1 cellular context compared by ENCODE assay signal in the genomic region with DNA sequence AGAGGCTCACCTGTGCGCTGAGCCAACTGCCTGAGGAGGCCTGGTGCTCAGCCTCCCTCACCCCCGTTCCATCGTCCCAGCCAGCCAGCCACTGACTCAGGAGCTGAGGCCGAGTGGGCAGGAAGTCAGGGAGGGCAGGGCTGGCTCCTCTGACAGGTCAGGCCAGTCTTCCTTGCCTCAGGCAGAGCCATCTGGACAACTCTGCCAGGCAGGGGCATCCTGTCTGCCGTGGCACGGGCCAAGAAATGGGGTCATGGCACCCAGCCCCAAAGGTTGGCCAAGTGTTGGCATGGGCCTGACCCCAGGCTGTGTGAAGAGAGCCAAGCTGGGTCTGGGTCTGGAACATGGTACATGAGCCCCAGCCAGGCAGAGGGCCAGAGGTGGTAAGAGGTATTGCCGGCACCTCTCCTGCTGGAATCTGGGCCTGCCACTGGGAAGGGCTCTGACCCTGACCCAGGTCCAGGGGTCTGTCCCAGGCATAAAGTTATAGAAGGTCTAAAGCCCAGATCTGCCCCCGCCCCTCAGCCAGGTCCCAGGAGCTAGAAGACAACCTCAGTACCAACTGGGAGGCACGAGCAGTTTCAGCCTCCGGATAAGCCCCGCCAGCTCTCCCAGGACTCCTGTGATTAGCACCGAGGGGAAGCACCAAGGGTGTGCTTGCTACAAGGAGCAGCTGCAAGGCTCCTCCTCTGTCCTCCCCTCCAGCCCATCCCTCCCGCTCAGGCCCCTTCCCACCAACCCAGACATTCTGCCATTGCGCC.
TF ChIP-seq lines count a peak whose summit lies in the region.

No MANE protein-coding gene starts in this region.

TF ChIP-seq in GM23338, 12 proteins besides CTCF, POLR2A, EP300 and RAD21:
- TF ChIP-seq, protein P1, sequence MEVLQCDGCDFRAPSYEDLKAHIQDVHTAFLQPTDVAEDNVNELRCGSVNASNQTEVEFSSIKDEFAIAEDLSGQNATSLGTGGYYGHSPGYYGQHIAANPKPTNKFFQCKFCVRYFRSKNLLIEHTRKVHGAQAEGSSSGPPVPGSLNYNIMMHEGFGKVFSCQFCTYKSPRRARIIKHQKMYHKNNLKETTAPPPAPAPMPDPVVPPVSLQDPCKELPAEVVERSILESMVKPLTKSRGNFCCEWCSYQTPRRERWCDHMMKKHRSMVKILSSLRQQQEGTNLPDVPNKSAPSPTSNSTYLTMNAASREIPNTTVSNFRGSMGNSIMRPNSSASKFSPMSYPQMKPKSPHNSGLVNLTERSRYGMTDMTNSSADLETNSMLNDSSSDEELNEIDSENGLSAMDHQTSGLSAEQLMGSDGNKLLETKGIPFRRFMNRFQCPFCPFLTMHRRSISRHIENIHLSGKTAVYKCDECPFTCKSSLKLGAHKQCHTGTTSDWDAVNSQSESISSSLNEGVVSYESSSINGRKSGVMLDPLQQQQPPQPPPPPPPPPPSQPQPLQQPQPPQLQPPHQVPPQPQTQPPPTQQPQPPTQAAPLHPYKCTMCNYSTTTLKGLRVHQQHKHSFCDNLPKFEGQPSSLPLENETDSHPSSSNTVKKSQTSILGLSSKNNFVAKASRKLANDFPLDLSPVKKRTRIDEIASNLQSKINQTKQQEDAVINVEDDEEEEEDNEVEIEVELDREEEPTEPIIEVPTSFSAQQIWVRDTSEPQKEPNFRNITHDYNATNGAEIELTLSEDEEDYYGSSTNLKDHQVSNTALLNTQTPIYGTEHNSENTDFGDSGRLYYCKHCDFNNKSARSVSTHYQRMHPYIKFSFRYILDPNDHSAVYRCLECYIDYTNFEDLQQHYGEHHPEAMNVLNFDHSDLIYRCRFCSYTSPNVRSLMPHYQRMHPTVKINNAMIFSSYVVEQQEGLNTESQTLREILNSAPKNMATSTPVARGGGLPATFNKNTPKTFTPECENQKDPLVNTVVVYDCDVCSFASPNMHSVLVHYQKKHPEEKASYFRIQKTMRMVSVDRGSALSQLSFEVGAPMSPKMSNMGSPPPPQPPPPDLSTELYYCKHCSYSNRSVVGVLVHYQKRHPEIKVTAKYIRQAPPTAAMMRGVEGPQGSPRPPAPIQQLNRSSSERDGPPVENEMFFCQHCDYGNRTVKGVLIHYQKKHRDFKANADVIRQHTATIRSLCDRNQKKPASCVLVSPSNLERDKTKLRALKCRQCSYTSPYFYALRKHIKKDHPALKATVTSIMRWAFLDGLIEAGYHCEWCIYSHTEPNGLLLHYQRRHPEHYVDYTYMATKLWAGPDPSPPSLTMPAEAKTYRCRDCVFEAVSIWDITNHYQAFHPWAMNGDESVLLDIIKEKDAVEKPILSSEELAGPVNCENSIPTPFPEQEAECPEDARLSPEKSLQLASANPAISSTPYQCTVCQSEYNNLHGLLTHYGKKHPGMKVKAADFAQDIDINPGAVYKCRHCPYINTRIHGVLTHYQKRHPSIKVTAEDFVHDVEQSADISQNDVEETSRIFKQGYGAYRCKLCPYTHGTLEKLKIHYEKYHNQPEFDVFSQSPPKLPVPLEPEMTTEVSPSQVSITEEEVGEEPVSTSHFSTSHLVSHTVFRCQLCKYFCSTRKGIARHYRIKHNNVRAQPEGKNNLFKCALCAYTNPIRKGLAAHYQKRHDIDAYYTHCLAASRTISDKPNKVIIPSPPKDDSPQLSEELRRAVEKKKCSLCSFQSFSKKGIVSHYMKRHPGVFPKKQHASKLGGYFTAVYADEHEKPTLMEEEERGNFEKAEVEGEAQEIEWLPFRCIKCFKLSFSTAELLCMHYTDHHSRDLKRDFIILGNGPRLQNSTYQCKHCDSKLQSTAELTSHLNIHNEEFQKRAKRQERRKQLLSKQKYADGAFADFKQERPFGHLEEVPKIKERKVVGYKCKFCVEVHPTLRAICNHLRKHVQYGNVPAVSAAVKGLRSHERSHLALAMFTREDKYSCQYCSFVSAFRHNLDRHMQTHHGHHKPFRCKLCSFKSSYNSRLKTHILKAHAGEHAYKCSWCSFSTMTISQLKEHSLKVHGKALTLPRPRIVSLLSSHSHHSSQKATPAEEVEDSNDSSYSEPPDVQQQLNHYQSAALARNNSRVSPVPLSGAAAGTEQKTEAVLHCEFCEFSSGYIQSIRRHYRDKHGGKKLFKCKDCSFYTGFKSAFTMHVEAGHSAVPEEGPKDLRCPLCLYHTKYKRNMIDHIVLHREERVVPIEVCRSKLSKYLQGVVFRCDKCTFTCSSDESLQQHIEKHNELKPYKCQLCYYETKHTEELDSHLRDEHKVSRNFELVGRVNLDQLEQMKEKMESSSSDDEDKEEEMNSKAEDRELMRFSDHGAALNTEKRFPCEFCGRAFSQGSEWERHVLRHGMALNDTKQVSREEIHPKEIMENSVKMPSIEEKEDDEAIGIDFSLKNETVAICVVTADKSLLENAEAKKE (CRISPR knock-in tag; IDR thresholded peaks at IDR 0.05), result no peak
- TF ChIP-seq JUNB (IDR thresholded peaks at IDR 0.05; ENCODE audit: unreplicated experiment), result no peak
- TF ChIP-seq EZH2phosphoT487 (IDR thresholded peaks at IDR 0.05; ENCODE audit: unreplicated experiment), result no peak
- TF ChIP-seq, protein P2, sequence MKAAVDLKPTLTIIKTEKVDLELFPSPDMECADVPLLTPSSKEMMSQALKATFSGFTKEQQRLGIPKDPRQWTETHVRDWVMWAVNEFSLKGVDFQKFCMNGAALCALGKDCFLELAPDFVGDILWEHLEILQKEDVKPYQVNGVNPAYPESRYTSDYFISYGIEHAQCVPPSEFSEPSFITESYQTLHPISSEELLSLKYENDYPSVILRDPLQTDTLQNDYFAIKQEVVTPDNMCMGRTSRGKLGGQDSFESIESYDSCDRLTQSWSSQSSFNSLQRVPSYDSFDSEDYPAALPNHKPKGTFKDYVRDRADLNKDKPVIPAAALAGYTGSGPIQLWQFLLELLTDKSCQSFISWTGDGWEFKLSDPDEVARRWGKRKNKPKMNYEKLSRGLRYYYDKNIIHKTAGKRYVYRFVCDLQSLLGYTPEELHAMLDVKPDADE (IDR thresholded peaks at IDR 0.05), result no peak
- no peak for TF ChIP-seq POLR2AphosphoS5 (IDR thresholded peaks at IDR 0.05; ENCODE audit: low read depth)
- no peak for TF ChIP-seq NANOG (IDR thresholded peaks at IDR 0.05; ENCODE audit: borderline replicate concordance)
TF ChIP-seq in GM23338: peak in this region for 0.
